ENCODE assay signal across 9 cellular contexts in the genomic region with DNA sequence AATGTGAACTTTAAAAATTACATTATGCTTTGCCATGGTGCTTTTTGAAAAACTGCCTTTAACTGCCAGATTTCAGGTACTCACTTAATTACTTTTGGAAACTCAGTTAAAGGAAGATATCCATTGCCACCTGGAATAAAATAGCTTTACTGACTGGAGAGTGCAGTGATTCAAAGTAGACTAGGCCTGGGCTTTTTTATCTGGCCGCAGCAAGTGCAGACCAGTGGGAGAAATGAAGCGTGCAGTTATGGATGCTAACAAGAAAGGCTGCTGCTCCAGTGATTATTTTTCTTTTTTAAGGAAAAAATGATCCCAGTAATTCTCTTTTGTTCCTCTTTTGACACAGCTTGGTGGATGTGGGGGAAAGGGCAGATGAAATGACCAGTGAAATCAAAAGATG. TPM values are rescaled to one million over a fixed set of nuclear protein-coding genes. Genes with fewer than 3 reads are reported as not detected.
DNase-seq lines count a peak whose midpoint lies in the region; ATAC-seq, FAIRE-seq and TF ChIP-seq lines count a peak whose summit lies in the region.
"Had no signal": no experiment of that assay in that cellular context is flagged by ENCODE, and none has a peak within 500 bp of the region (broad histone marks: within the 10 kb centered on the region; RNA-seq: fewer than 3 reads in every experiment).

No MANE protein-coding gene starts in this region.

- BruUV-seq in PC-9 (replicated peaks; lab: Mats Ljungman, UMichigan): no TSS peak
- no TSS peak for BruUV-seq in endothelial cell of umbilical vein (replicated peaks; lab: Mats Ljungman, UMichigan)

- no peaks in the 10 kb centered on the region for H3K9me2 ChIP-seq in PC-9 (ENCODE audit: insufficient read depth)

- no peaks in the 10 kb centered on the region for H3K9me3 ChIP-seq in CD4-positive, CD25-positive, alpha-beta regulatory T cell (ENCODE audit: control insufficient read depth in 2 of 2, low read length in 2 of 2)
- no peaks in the 10 kb centered on the region for H3K9me3 ChIP-seq in PC-9 (ENCODE audit: insufficient read depth, low read depth)
- no peaks in the 10 kb centered on the region for H3K9me3 ChIP-seq in endothelial cell of umbilical vein (replicated peaks; ENCODE audit: control insufficient read depth, insufficient read depth, low read length)
- H3K9me3 ChIP-seq in neutrophil: no peaks in the 10 kb centered on the region

- peak overlapping the region; percentile 90 to 94 (median 92) for H3K4me3 Mint-ChIP-seq in CD4-positive, CD25-positive, alpha-beta regulatory T cell
- H3K4me3 Mint-ChIP-seq in activated naive CD4-positive, alpha-beta T cell treated with anti-CD3 and anti-CD28 coated beads for 36 hours: no peak overlapping the region

- TF ChIP-seq POLR2A in endothelial cell of umbilical vein (IDR thresholded peaks at IDR 0.05; ENCODE audit: low read depth, low read length): no peak
- TF ChIP-seq POLR2A in GM12891 (IDR thresholded peaks at IDR 0.05; ENCODE audit: low read depth, low read length): no peak

- TF ChIP-seq CTCF in PC-9 (conservative IDR thresholded peaks at IDR 0.05) (no peak), endothelial cell of umbilical vein (IDR thresholded peaks at IDR 0.05; ENCODE audit: extremely low read depth in 1 of 2, insufficient read depth in 1 of 2, low read depth in 1 of 2, low read length in 2 of 2) (no peak), neutrophil (IDR thresholded peaks at IDR 0.05) (no peak)

- H3K27me3 ChIP-seq in CD4-positive, CD25-positive, alpha-beta regulatory T cell (ENCODE audit: control insufficient read depth, insufficient read depth, low read length): no peaks in the 10 kb centered on the region
- H3K27me3 ChIP-seq in PC-9 (ENCODE audit: insufficient read depth, low read depth) (no peaks in the 10 kb centered on the region), endothelial cell of umbilical vein (ENCODE audit: control insufficient read depth in 2 of 2, insufficient read depth in 2 of 2, low read length in 2 of 2) (no peaks in the 10 kb centered on the region), neutrophil (no peaks in the 10 kb centered on the region)

- peaks cover 21% of the 10 kb centered on the region; the same call in 1 of the 2 replicates for H3F3A ChIP-seq in PC-9 (ENCODE audit: insufficient read depth, low read depth)

- H3K4me1 Mint-ChIP-seq in CD4-positive, CD25-positive, alpha-beta regulatory T cell: peaks cover 22 to 65% (median 51%) of the 10 kb centered on the region in 4 donors
- peaks cover 37% of the 10 kb centered on the region for H3K4me1 Mint-ChIP-seq in activated naive CD4-positive, alpha-beta T cell treated with anti-CD3 and anti-CD28 coated beads for 36 hours (ENCODE audit: low read depth)

- H3K4me1 ChIP-seq in CD4-positive, CD25-positive, alpha-beta regulatory T cell (ENCODE audit: control insufficient read depth, insufficient read depth, low read length, poor library complexity, severe bottlenecking): peaks cover 20% of the 10 kb centered on the region
- H3K4me1 ChIP-seq in PC-9 (replicated peaks; ENCODE audit: insufficient read depth): peaks cover 52% of the 10 kb centered on the region
- peaks cover 44% of the 10 kb centered on the region for H3K4me1 ChIP-seq in endothelial cell of umbilical vein (ENCODE audit: control insufficient read depth, extremely low read depth, insufficient read depth, low read length)
- peaks cover 51 to 57% of the 10 kb centered on the region in 2 experiments for H3K4me1 ChIP-seq in neutrophil (ENCODE audit: control insufficient read depth in 1 of 2, insufficient read depth in 1 of 2, low read depth in 1 of 2, low read length in 1 of 2)

- H3K36me3 Mint-ChIP-seq in CD4-positive, CD25-positive, alpha-beta regulatory T cell: no peaks in the 10 kb centered on the region
- no peaks in the 10 kb centered on the region for H3K36me3 Mint-ChIP-seq in activated naive CD4-positive, alpha-beta T cell treated with anti-CD3 and anti-CD28 coated beads for 36 hours (ENCODE audit: low read depth)

- no peaks in the 10 kb centered on the region for H3K27me3 Mint-ChIP-seq in CD4-positive, CD25-positive, alpha-beta regulatory T cell
- no peaks in the 10 kb centered on the region for H3K27me3 Mint-ChIP-seq in activated naive CD4-positive, alpha-beta T cell treated with anti-CD3 and anti-CD28 coated beads for 36 hours (ENCODE audit: low read depth)

- H3K4me3 ChIP-seq in CD4-positive, CD25-positive, alpha-beta regulatory T cell (ENCODE audit: low read depth, low read length): peak overlapping the region; percentile 87
- H3K4me3 ChIP-seq in PC-9 (peak overlapping the region; percentile 81), endothelial cell of umbilical vein (replicated peaks in 1 of 3; ENCODE audit: insufficient read depth in 1 of 3, low read depth in 1 of 3, low read length in 3 of 3) (peak overlapping the region; percentile 37 to 94 (median 85)), neutrophil (ENCODE audit: low read depth in 1 of 2, low read length in 1 of 2) (peak overlapping the region; percentile 77 to 80)

- no peaks in the 10 kb centered on the region for H3K36me3 ChIP-seq in CD4-positive, CD25-positive, alpha-beta regulatory T cell (ENCODE audit: control insufficient read depth, insufficient read depth, low read length)
- H3K36me3 ChIP-seq in PC-9 (ENCODE audit: low read depth) (0 out of 2 replicates have a peak, but pooled peaks cover 11% of the 10 kb centered on the region), endothelial cell of umbilical vein (ENCODE audit: control insufficient read depth in 2 of 2, extremely low read depth in 1 of 2, insufficient read depth in 2 of 2, low read length in 2 of 2) (no peaks in the 10 kb centered on the region), neutrophil (no peaks in the 10 kb centered on the region)

- POLR2A ChIA-PET in PC-9 (lab: Charles Lee; ENCODE audit: unreplicated experiment) (interaction anchor here (0.6 kb wide), 1 partner anchor 165 kb away, joined by 9 read pairs; no protein-coding TSS in a partner anchor), endothelial cell of umbilical vein (lab: Charles Lee) (interaction anchor here (0.6 kb wide), 1 partner anchor 230 kb away, joined by 8 read pairs; no protein-coding TSS in a partner anchor)

- H3K4me2 ChIP-seq in PC-9 (peak overlapping the region; percentile 90), endothelial cell of umbilical vein (ENCODE audit: insufficient read depth, low read length) (peak overlapping the region; percentile 78)

- peak; percentile 54 for FAIRE-seq in endothelial cell of umbilical vein (lab: Jason Lieb, UNC)
- no peak for FAIRE-seq in GM12891 (lab: Jason Lieb, UNC)
- FAIRE-seq: RCC 7860 had no signal

- H4K20me1 ChIP-seq in PC-9 (ENCODE audit: insufficient read depth) (no peaks in the 10 kb centered on the region), endothelial cell of umbilical vein (replicated peaks; ENCODE audit: control insufficient read depth, extremely low read depth, insufficient read depth, low read length) (no peaks in the 10 kb centered on the region)

- H3K27ac Mint-ChIP-seq in CD4-positive, CD25-positive, alpha-beta regulatory T cell: peak overlapping the region; percentile 89 to 97 (median 96)
- H3K27ac Mint-ChIP-seq in activated naive CD4-positive, alpha-beta T cell treated with anti-CD3 and anti-CD28 coated beads for 36 hours: no peak overlapping the region

- no peak for ATAC-seq in CD4-positive, CD25-positive, alpha-beta regulatory T cell (ENCODE audit: low read depth in 2 of 2)
- no peak for ATAC-seq in GM21529 (IDR thresholded peaks at IDR 0.05; ENCODE audit: unreplicated experiment)

- H3K9ac ChIP-seq in endothelial cell of umbilical vein (replicated peaks; ENCODE audit: extremely low read depth, insufficient read depth, low read length): peak overlapping the region; percentile 46

- no peaks in the 10 kb centered on the region for H3K9me1 ChIP-seq in endothelial cell of umbilical vein (replicated peaks; ENCODE audit: control insufficient read depth, extremely low read depth, insufficient read depth, low read length)

- dilution Hi-C loops in endothelial cell of umbilical vein (cut with MboI; ENCODE audit: extremely low pct_ligation_motif_present, low sequenced_read_pairs): no loop called here

- CTCF ChIA-PET in PC-9 (lab: Charles Lee): no interaction called here
- CTCF ChIA-PET in endothelial cell of umbilical vein (lab: Charles Lee): interaction anchor here (1.4 to 9.1 kb wide), 4 partner anchors 13 to 165 kb away, joined by 3 to 89 read pairs (median 10); no protein-coding TSS in a partner anchor
- CTCF ChIA-PET in activated naive CD4-positive, alpha-beta T cell treated with anti-CD3 and anti-CD28 coated beads for 36 hours (lab: Charles Lee): interaction anchor here (2.0 kb wide), 1 partner anchor 32 kb away, joined by 7 read pairs; no protein-coding TSS in a partner anchor

- intact Hi-C loops in PC-9 (cut with micrococcal nuclease; ENCODE audit: unreplicated experiment): loop anchor here (2.0 kb wide), 1 partner anchor 94 kb away; a partner anchor contains a TSS
- intact Hi-C loops in endothelial cell of umbilical vein (cut with micrococcal nuclease): loop anchor here (2.0 to 5.0 kb wide), 2 partner anchors 38 to 800 kb away; a partner anchor contains a TSS
- intact Hi-C loops in activated naive CD4-positive, alpha-beta T cell treated with anti-CD3 and anti-CD28 coated beads for 36 hours (cut with micrococcal nuclease): loop anchor here (5.0 kb wide), 5 partner anchors 155 to 945 kb away; a partner anchor contains a TSS

- peak overlapping the region; percentile 84 for H3K27ac ChIP-seq in CD4-positive, CD25-positive, alpha-beta regulatory T cell (ENCODE audit: insufficient read depth, low read length, poor library complexity, severe bottlenecking)
- 0 out of 2 replicates have a peak overlapping the region, but pooled peaks have one; percentile 89 for H3K27ac ChIP-seq in PC-9
- no peak overlapping the region for H3K27ac ChIP-seq in endothelial cell of umbilical vein (ENCODE audit: insufficient read depth, low read depth, low read length)
- H3K27ac ChIP-seq in neutrophil: peak overlapping the region; percentile 94

- no peaks in the 10 kb centered on the region for H3K9me3 Mint-ChIP-seq in CD4-positive, CD25-positive, alpha-beta regulatory T cell
- no peaks in the 10 kb centered on the region for H3K9me3 Mint-ChIP-seq in activated naive CD4-positive, alpha-beta T cell treated with anti-CD3 and anti-CD28 coated beads for 36 hours

- H3K79me2 ChIP-seq in PC-9 (ENCODE audit: low read depth) (peaks cover 56% of the 10 kb centered on the region), endothelial cell of umbilical vein (ENCODE audit: control insufficient read depth, insufficient read depth, low read length) (peaks cover 47% of the 10 kb centered on the region)

- in situ Hi-C loops in KBM-7 (cut with MboI; ENCODE audit: low pct_unique_long_range_greater_than_20kb, low sequenced_read_pairs): no loop called here

- peak overlapping the region; percentile 83; the same call in 1 of the 2 replicates for H2AFZ ChIP-seq in PC-9
- H2AFZ ChIP-seq in endothelial cell of umbilical vein (ENCODE audit: low read depth, low read length): no peak overlapping the region

- DNase-seq in CD4-positive, CD25-positive, alpha-beta regulatory T cell: no peak
- no peak for DNase-seq in PC-9
- DNase-seq in endothelial cell of umbilical vein (ENCODE audit: low read depth, low spot score): peak; percentile 34
- no peak for DNase-seq in KBM-7
- no peak for DNase-seq in GM12891 (ENCODE audit: insufficient read length, low spot score)
- DNase-seq in activated naive CD4-positive, alpha-beta T cell treated with anti-CD3 and anti-CD28 coated beads for 36 hours: no peak

RNA-seq across cellular contexts. Expression of a gene that starts 1.3 kb away (rescaled TPM):
- total RNA-seq in CD4-positive, CD25-positive, alpha-beta regulatory T cell: 21.2 TPM
- polyA plus RNA-seq in CD4-positive, CD25-positive, alpha-beta regulatory T cell: 10 to 100 TPM in 2 of 4 donors, 1 to 10 TPM in 2; 8.0 to 14.3 (median 9.3) TPM
- total RNA-seq in PC-9 (2021): 37.6 and 64.7 TPM in 2 replicates
- 116 and 122 TPM in 2 replicates for total RNA-seq in endothelial cell of umbilical vein
- polyA plus RNA-seq in endothelial cell of umbilical vein: 63.2 and 75.2 TPM in 2 replicates
- 62.2 and 64.5 TPM in 2 replicates for polyA plus RNA-seq in endothelial cell of umbilical vein (2011; cell fraction: cytosol; rRNA removed)
- polyA plus RNA-seq in endothelial cell of umbilical vein (2011; cell fraction: nucleus; rRNA removed): 61.7 and 70.8 TPM in 2 replicates
- polyA plus RNA-seq in endothelial cell of umbilical vein (2012): 129 and 153 TPM in 2 replicates
- polyA minus RNA-seq in endothelial cell of umbilical vein: 218 and 228 TPM in 2 replicates
- 26.6 TPM for polyA minus RNA-seq in endothelial cell of umbilical vein (2011; cell fraction: cytosol; rRNA and poly(A)+ RNA removed)
- 62.6 and 93.7 TPM in 2 replicates for polyA minus RNA-seq in endothelial cell of umbilical vein (2011; cell fraction: nucleus; rRNA and poly(A)+ RNA removed)
- polyA plus RNA-seq in GM12891 (2012; ENCODE audit: low read depth, missing spikeins): 3.7 TPM
- total RNA-seq in activated naive CD4-positive, alpha-beta T cell treated with anti-CD3 and anti-CD28 coated beads for 36 hours: 1 to 10 TPM; 5.4 to 7.8 TPM

RNA-seq across cellular contexts. Expression of a gene that starts 39.2 kb away (rescaled TPM):
- 1.0 TPM for total RNA-seq in CD4-positive, CD25-positive, alpha-beta regulatory T cell
- under 1 TPM in 1 of 4 donors, not detected in 3; 0.57 TPM for polyA plus RNA-seq in CD4-positive, CD25-positive, alpha-beta regulatory T cell
- total RNA-seq in PC-9 (2021): 2.2 and 2.5 TPM in 2 replicates
- total RNA-seq in endothelial cell of umbilical vein: 0.11 TPM in 1 of 2 replicates, not detected in the other
- not detected in 2 replicates for polyA plus RNA-seq in endothelial cell of umbilical vein
- polyA plus RNA-seq in endothelial cell of umbilical vein (2011; cell fraction: cytosol; rRNA removed): not detected in 2 replicates
- polyA plus RNA-seq in endothelial cell of umbilical vein (2011; cell fraction: nucleus; rRNA removed): 0.11 and 0.32 TPM in 2 replicates
- polyA plus RNA-seq in endothelial cell of umbilical vein (2012): not detected in 2 replicates
- polyA minus RNA-seq in endothelial cell of umbilical vein: not detected in 2 replicates
- polyA minus RNA-seq in endothelial cell of umbilical vein (2011; cell fraction: cytosol; rRNA and poly(A)+ RNA removed): not detected
- 1.2 TPM in 1 of 2 replicates, not detected in the other for polyA minus RNA-seq in endothelial cell of umbilical vein (2011; cell fraction: nucleus; rRNA and poly(A)+ RNA removed)
- polyA plus RNA-seq in GM12891 (2012; ENCODE audit: low read depth, missing spikeins): not detected
- total RNA-seq in activated naive CD4-positive, alpha-beta T cell treated with anti-CD3 and anti-CD28 coated beads for 36 hours: not detected
